In genomic region chr6:128519132-128519930, GRCh38 we compare ENCODE assay signal across 8 cellular contexts. TPM values are rescaled to one million over a fixed set of nuclear protein-coding genes. Genes with fewer than 3 reads are reported as not detected.
DNase-seq lines count a peak whose midpoint lies in the region; ATAC-seq and TF ChIP-seq lines count a peak whose summit lies in the region.

No MANE protein-coding gene starts in this region.

- peak; percentile 78 for DNase-seq in SK-N-DZ (ENCODE audit: low spot score)
- DNase-seq in astrocyte of the hippocampus (ENCODE audit: low read depth, low spot score): peak; percentile 79
- peak; percentile 80 for DNase-seq in sigmoid colon
- no peak for DNase-seq in SHP77 treated with DMSO at 0.1 percent for 48 hours (lab: John Stamatoyannopoulos, UW)
- no peak for DNase-seq in amniotic stem cell (lab: John Stamatoyannopoulos, UW)

- peak overlapping the region; percentile 71 for H3K4me3 ChIP-seq in GM08714 (ENCODE audit: low read length)
- H3K4me3 ChIP-seq in iPS-11a (ENCODE audit: low read depth, low read length): peak overlapping the region; percentile 86
- peak overlapping the region; percentile 60 to 86 (median 81) for H3K4me3 ChIP-seq in sigmoid colon

- TF ChIP-seq EP300 in sigmoid colon (IDR thresholded peaks at IDR 0.05): no peak

- H3K36me3 ChIP-seq in sigmoid colon: no peaks in the 10 kb centered on the region

- intact Hi-C loops in sigmoid colon (cut with DNase I): no loop called here

- H3K27me3 ChIP-seq in sigmoid colon: no peaks in the 10 kb centered on the region

- peak overlapping the region; percentile 90 to 93 (median 92) for H3K27ac ChIP-seq in sigmoid colon

- peak in 1 of 4 experiments; percentile 45 for TF ChIP-seq CTCF in sigmoid colon (IDR thresholded peaks at IDR 0.05)

- ATAC-seq in HG03460 (IDR thresholded peaks at IDR 0.05; ENCODE audit: unreplicated experiment): peak; percentile 32

- WGBS in sigmoid colon, 2 donors: 0 to 1% methylated on average over 46 of the region's 46 CpGs

- no peak for TF ChIP-seq POLR2A in sigmoid colon (IDR thresholded peaks at IDR 0.05)

- H3K4me1 ChIP-seq in sigmoid colon: peaks cover 0 to 49% (median 45%) of the 10 kb centered on the region in 4 donors

- H3K9me3 ChIP-seq in sigmoid colon: no peaks in the 10 kb centered on the region

RNA-seq across cellular contexts. Expression of gene PTPRK, which starts 1.1 kb away (rescaled TPM):
- 9.9 and 12.2 TPM in 2 replicates for polyA plus RNA-seq in SK-N-DZ (2014; cell fraction: cytosol; rRNA removed)
- polyA plus RNA-seq in SK-N-DZ (2014; cell fraction: nucleus; rRNA removed): 14.4 and 17.7 TPM in 2 replicates
- total RNA-seq in sigmoid colon: 10 to 100 TPM; 46.7 to 51.3 (median 47.1) TPM
- 10 to 100 TPM in 1 of 3 donors, 1 to 10 TPM in 2; 6.0 to 23.2 (median 9.0) TPM for polyA plus RNA-seq in sigmoid colon

Comparison
In these comparisons a context has a peak if more than half of its experiments do, and no peak if none do; other contexts are left out.
1. DNase-seq: peak in SK-N-DZ (single experiment), astrocyte of the hippocampus (single experiment) and sigmoid colon (single experiment); none in SHP77 treated with DMSO at 0.1 percent for 48 hours (single experiment) and amniotic stem cell (single experiment).
2. Peak in every context shown above with its lines, with median percentiles within 50 percentile points of each other: H3K4me3 ChIP-seq.